8 cellular contexts compared by ENCODE assay signal in the genomic region with DNA sequence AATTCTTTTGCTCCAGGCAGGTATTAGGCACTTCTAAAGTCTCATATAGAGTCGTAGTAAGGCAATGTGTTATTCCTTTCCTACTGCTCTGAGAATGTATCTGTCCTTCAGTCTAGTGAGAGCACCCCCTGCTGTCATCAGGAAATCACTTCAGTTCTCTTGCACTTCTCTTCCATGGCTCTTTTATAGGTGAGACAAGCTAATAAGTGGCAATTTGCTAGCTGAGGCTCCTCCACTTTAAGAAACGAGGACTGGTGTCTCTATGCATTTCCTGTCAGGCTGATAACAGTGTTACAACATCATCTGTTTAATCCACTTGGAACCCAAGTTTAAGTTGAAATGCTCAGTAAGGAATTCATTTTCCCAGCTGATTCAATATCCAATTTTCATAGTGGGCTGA.
DNase-seq lines count a peak whose midpoint lies in the region; ATAC-seq and TF ChIP-seq lines count a peak whose summit lies in the region.

No MANE protein-coding gene starts in this region.

- no peak overlapping the region for H3K27ac Mint-ChIP-seq in CD4-positive, alpha-beta memory T cell
- no peak overlapping the region for H3K27ac Mint-ChIP-seq in stimulated activated effector memory CD8-positive, alpha-beta T cell treated with anti-CD3 and anti-CD28 coated beads, Interleukin-12 subunit alpha, Interleukin-12 subunit beta, amount 100 ng/mL, for 72 hours

- H3K9me3 ChIP-seq in CD4-positive, alpha-beta memory T cell (ENCODE audit: control insufficient read depth in 1 of 2, low read length in 2 of 2): no peaks in the 10 kb centered on the region

- H3K4me3 ChIP-seq in CD4-positive, alpha-beta memory T cell (ENCODE audit: low read length in 2 of 2): no peak overlapping the region
- no peak overlapping the region for H3K4me3 ChIP-seq in fibroblast of the aortic adventitia (ENCODE audit: low read depth, low read length)

- H3K36me3 Mint-ChIP-seq in CD4-positive, alpha-beta memory T cell: no peaks in the 10 kb centered on the region
- no peaks in the 10 kb centered on the region for H3K36me3 Mint-ChIP-seq in stimulated activated effector memory CD8-positive, alpha-beta T cell treated with anti-CD3 and anti-CD28 coated beads, Interleukin-12 subunit alpha, Interleukin-12 subunit beta, amount 100 ng/mL, for 72 hours

- no peaks in the 10 kb centered on the region for H3K4me1 Mint-ChIP-seq in CD4-positive, alpha-beta memory T cell
- H3K4me1 Mint-ChIP-seq in stimulated activated effector memory CD8-positive, alpha-beta T cell treated with anti-CD3 and anti-CD28 coated beads, Interleukin-12 subunit alpha, Interleukin-12 subunit beta, amount 100 ng/mL, for 72 hours: no peaks in the 10 kb centered on the region

- no peaks in the 10 kb centered on the region for H3K36me3 ChIP-seq in CD4-positive, alpha-beta memory T cell (ENCODE audit: insufficient read depth, low read length)

- H3K9me3 Mint-ChIP-seq in CD4-positive, alpha-beta memory T cell: no peaks in the 10 kb centered on the region
- no peaks in the 10 kb centered on the region for H3K9me3 Mint-ChIP-seq in stimulated activated effector memory CD8-positive, alpha-beta T cell treated with anti-CD3 and anti-CD28 coated beads, Interleukin-12 subunit alpha, Interleukin-12 subunit beta, amount 100 ng/mL, for 72 hours

- CTCF ChIA-PET in CD4-positive, alpha-beta memory T cell (lab: Charles Lee; ENCODE audit: partially characterized antibody): interaction anchor here (1.3 to 2.6 kb wide), 2 partner anchors 99 to 815 kb away, joined by 6 to 8 read pairs; no protein-coding TSS in a partner anchor

- H3K27ac ChIP-seq in CD4-positive, alpha-beta memory T cell (ENCODE audit: low read depth, low read length): no peak overlapping the region

- POLR2A ChIA-PET in CD4-positive, alpha-beta memory T cell (lab: Charles Lee; ENCODE audit: partially characterized antibody): no interaction called here

- TF ChIP-seq CTCF in fibroblast of the aortic adventitia (IDR thresholded peaks at IDR 0.05; ENCODE audit: insufficient read depth, low read length): peak; percentile 62

- ATAC-seq in GM19025 (IDR thresholded peaks at IDR 0.05; ENCODE audit: low read depth, unreplicated experiment) (peak; percentile 43), HG03439 (IDR thresholded peaks at IDR 0.05; ENCODE audit: unreplicated experiment) (peak; percentile 59), GM19023 (IDR thresholded peaks at IDR 0.05; ENCODE audit: unreplicated experiment) (no peak)
- ATAC-seq in stimulated activated effector memory CD8-positive, alpha-beta T cell treated with anti-CD3 and anti-CD28 coated beads, Interleukin-12 subunit alpha, Interleukin-12 subunit beta, amount 100 ng/mL, for 72 hours: peak; percentile 51

- H3K4me3 Mint-ChIP-seq in CD4-positive, alpha-beta memory T cell: no peak overlapping the region
- no peak overlapping the region for H3K4me3 Mint-ChIP-seq in stimulated activated effector memory CD8-positive, alpha-beta T cell treated with anti-CD3 and anti-CD28 coated beads, Interleukin-12 subunit alpha, Interleukin-12 subunit beta, amount 100 ng/mL, for 72 hours

- DNase-seq in CD4-positive, alpha-beta memory T cell: peak in 4 of 5 donors; percentile 5 to 10 (median 8)
- DNase-seq in RPMI7951 (ENCODE audit: low read depth) (peak; percentile 28), fibroblast of the aortic adventitia (ENCODE audit: low read depth) (peak; percentile 68)
- no peak for DNase-seq in stimulated activated effector memory CD8-positive, alpha-beta T cell treated with anti-CD3 and anti-CD28 coated beads, Interleukin-12 subunit alpha, Interleukin-12 subunit beta, amount 100 ng/mL, for 72 hours (ENCODE audit: low spot score in 2 of 2)
- DNase-seq in stimulated activated CD4-positive, alpha-beta T cell treated with anti-CD3 and anti-CD28 coated beads, Interleukin-2, amount 100 ng/mL, for 24 hours: no peak

- peaks cover 0 to 1% of the 10 kb centered on the region in 2 donors for H3K27me3 Mint-ChIP-seq in CD4-positive, alpha-beta memory T cell

- H3K27me3 ChIP-seq in CD4-positive, alpha-beta memory T cell (ENCODE audit: insufficient read depth, low read length): no peaks in the 10 kb centered on the region

- intact Hi-C loops in CD4-positive, alpha-beta memory T cell (cut with micrococcal nuclease): loop anchor here (1.0 kb wide), 1 partner anchor 815 kb away; no protein-coding TSS in a partner anchor

- no peaks in the 10 kb centered on the region for H3K4me1 ChIP-seq in CD4-positive, alpha-beta memory T cell (ENCODE audit: insufficient read depth, low read length)

Comparison
In these comparisons a context has a peak if more than half of its experiments do, and no peak if none do; other contexts are left out.
1. DNase-seq: peak in CD4-positive, alpha-beta memory T cell (4 of 5), RPMI7951 (single experiment) and fibroblast of the aortic adventitia (single experiment); none in stimulated activated effector memory CD8-positive, alpha-beta T cell treated with anti-CD3 and anti-CD28 coated beads, Interleukin-12 subunit alpha, Interleukin-12 subunit beta, amount 100 ng/mL, for 72 hours (0 of 2) and stimulated activated CD4-positive, alpha-beta T cell treated with anti-CD3 and anti-CD28 coated beads, Interleukin-2, amount 100 ng/mL, for 24 hours (0 of 2).